1 cellular context compared by ENCODE assay signal in the genomic region with DNA sequence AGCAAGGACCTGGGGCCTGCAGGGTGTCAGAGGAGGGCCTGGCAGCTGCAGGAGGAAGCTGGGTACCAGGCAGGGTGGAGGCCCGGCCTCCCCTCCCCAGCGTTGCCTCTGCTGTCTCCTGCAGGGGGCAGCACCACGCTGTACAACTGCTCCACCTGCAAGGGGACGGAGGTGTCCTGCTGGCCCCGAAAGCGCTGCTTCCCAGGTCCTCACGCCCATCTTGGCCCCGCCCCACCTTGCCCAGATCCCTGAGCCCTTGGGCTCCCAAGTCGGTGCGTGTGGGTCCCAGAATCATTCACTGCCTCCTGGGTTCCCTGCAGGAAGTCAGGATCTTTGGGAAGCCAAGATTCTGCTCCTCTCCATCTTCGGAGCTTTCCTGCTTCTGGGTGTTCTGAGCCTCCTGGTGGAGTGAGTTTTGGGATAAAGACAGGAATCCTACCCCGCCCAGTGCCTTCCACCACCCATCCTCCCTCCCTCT.
TF ChIP-seq lines count a peak whose summit lies in the region.

No MANE protein-coding gene starts in this region.

TF ChIP-seq in GM12878, 131 proteins besides CTCF, POLR2A, EP300 and RAD21 (continued from another document and continues in another):
- TF ChIP-seq, protein P1, sequence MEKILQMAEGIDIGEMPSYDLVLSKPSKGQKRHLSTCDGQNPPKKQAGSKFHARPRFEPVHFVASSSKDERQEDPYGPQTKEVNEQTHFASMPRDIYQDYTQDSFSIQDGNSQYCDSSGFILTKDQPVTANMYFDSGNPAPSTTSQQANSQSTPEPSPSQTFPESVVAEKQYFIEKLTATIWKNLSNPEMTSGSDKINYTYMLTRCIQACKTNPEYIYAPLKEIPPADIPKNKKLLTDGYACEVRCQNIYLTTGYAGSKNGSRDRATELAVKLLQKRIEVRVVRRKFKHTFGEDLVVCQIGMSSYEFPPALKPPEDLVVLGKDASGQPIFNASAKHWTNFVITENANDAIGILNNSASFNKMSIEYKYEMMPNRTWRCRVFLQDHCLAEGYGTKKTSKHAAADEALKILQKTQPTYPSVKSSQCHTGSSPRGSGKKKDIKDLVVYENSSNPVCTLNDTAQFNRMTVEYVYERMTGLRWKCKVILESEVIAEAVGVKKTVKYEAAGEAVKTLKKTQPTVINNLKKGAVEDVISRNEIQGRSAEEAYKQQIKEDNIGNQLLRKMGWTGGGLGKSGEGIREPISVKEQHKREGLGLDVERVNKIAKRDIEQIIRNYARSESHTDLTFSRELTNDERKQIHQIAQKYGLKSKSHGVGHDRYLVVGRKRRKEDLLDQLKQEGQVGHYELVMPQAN (conservative IDR thresholded peaks at IDR 0.05) = no peak
- TF ChIP-seq PML (IDR thresholded peaks at IDR 0.05; ENCODE audit: low read length) (no peak), BACH1 (IDR thresholded peaks at IDR 0.05; ENCODE audit: borderline replicate concordance) (0 out of 2 replicates have a peak, but pooled peaks have one; percentile 28), BRCA1 (IDR thresholded peaks at IDR 0.05; ENCODE audit: low read depth, low read length) (no peak), MTA3 (IDR thresholded peaks at IDR 0.05; ENCODE audit: borderline replicate concordance, low read length) (no peak), ASH2L (IDR thresholded peaks at IDR 0.05; ENCODE audit: borderline replicate concordance, low read depth) (no peak), WRNIP1 (IDR thresholded peaks at IDR 0.05; ENCODE audit: borderline replicate concordance, low read depth, low read length) (no peak), EZH2 (IDR thresholded peaks at IDR 0.05; ENCODE audit: borderline replicate concordance, control insufficient read depth, low read depth, low read length) (no peak), BMI1 (IDR thresholded peaks at IDR 0.05; ENCODE audit: borderline replicate concordance) (no peak), RFX5 (IDR thresholded peaks at IDR 0.05; ENCODE audit: low read depth, low read length) (no peak), NR2C1 (IDR thresholded peaks at IDR 0.05) (no peak), ZNF274 (IDR thresholded peaks at IDR 0.05; ENCODE audit: insufficient read depth, insufficient read length) (no peak), DPF2 (IDR thresholded peaks at IDR 0.05) (0 out of 2 replicates have a peak, but pooled peaks have one; percentile 41), TCF3 (IDR thresholded peaks at IDR 0.05; ENCODE audit: borderline replicate concordance, insufficient read depth, low read depth, low read length) (0 out of 2 replicates have a peak, but pooled peaks have one; percentile 47), ZNF217 (IDR thresholded peaks at IDR 0.05) (no peak), ZNF384 (IDR thresholded peaks at IDR 0.05; ENCODE audit: borderline replicate concordance, low read depth, low read length) (no peak), SREBF1 (IDR thresholded peaks at IDR 0.05; ENCODE audit: low read length) (no peak), SMAD5 (IDR thresholded peaks at IDR 0.05; ENCODE audit: low read depth) (no peak), TCF7 (IDR thresholded peaks at IDR 0.05; ENCODE audit: borderline replicate concordance) (no peak), RCOR1 (conservative IDR thresholded peaks at IDR 0.05; ENCODE audit: low read depth, low read length) (no peak), ZBED1 (IDR thresholded peaks at IDR 0.05; ENCODE audit: borderline replicate concordance) (no peak), RELA (IDR thresholded peaks at IDR 0.05; ENCODE audit: borderline replicate concordance, partially characterized antibody) (peak; percentile 39), NR2C2 (IDR thresholded peaks at IDR 0.05; ENCODE audit: borderline replicate concordance, control insufficient read depth, insufficient read length, low read depth) (no peak), YBX1 (IDR thresholded peaks at IDR 0.05) (no peak), ZNF622 (IDR thresholded peaks at IDR 0.05) (no peak), RAD51 (IDR thresholded peaks at IDR 0.05) (no peak), IRF4 (IDR thresholded peaks at IDR 0.05; ENCODE audit: low read depth, low read length) (peak; percentile 56; the same call in 1 of the 2 replicates), CHD1 (IDR thresholded peaks at IDR 0.05; ENCODE audit: low read depth, low read length) (no peak), HCFC1 (IDR thresholded peaks at IDR 0.05; ENCODE audit: low read length) (no peak), BCL11A (IDR thresholded peaks at IDR 0.05; ENCODE audit: low read depth, low read length) (no peak), MYB (IDR thresholded peaks at IDR 0.05; ENCODE audit: borderline replicate concordance, low read depth, low read length) (no peak)
- TF ChIP-seq, protein P2, sequence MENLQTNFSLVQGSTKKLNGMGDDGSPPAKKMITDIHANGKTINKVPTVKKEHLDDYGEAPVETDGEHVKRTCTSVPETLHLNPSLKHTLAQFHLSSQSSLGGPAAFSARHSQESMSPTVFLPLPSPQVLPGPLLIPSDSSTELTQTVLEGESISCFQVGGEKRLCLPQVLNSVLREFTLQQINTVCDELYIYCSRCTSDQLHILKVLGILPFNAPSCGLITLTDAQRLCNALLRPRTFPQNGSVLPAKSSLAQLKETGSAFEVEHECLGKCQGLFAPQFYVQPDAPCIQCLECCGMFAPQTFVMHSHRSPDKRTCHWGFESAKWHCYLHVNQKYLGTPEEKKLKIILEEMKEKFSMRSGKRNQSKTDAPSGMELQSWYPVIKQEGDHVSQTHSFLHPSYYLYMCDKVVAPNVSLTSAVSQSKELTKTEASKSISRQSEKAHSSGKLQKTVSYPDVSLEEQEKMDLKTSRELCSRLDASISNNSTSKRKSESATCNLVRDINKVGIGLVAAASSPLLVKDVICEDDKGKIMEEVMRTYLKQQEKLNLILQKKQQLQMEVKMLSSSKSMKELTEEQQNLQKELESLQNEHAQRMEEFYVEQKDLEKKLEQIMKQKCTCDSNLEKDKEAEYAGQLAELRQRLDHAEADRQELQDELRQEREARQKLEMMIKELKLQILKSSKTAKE (IDR thresholded peaks at IDR 0.05; ENCODE audit: low read depth, poor library complexity, severe bottlenecking) = no peak
- TF ChIP-seq, protein P3, sequence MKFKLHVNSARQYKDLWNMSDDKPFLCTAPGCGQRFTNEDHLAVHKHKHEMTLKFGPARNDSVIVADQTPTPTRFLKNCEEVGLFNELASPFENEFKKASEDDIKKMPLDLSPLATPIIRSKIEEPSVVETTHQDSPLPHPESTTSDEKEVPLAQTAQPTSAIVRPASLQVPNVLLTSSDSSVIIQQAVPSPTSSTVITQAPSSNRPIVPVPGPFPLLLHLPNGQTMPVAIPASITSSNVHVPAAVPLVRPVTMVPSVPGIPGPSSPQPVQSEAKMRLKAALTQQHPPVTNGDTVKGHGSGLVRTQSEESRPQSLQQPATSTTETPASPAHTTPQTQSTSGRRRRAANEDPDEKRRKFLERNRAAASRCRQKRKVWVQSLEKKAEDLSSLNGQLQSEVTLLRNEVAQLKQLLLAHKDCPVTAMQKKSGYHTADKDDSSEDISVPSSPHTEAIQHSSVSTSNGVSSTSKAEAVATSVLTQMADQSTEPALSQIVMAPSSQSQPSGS (IDR thresholded peaks at IDR 0.05; ENCODE audit: low read length) = no peak
- TF ChIP-seq, protein P4, sequence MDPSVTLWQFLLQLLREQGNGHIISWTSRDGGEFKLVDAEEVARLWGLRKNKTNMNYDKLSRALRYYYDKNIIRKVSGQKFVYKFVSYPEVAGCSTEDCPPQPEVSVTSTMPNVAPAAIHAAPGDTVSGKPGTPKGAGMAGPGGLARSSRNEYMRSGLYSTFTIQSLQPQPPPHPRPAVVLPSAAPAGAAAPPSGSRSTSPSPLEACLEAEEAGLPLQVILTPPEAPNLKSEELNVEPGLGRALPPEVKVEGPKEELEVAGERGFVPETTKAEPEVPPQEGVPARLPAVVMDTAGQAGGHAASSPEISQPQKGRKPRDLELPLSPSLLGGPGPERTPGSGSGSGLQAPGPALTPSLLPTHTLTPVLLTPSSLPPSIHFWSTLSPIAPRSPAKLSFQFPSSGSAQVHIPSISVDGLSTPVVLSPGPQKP (IDR thresholded peaks at IDR 0.05; ENCODE audit: low read depth, low read length) = no peak
- TF ChIP-seq, protein P5, sequence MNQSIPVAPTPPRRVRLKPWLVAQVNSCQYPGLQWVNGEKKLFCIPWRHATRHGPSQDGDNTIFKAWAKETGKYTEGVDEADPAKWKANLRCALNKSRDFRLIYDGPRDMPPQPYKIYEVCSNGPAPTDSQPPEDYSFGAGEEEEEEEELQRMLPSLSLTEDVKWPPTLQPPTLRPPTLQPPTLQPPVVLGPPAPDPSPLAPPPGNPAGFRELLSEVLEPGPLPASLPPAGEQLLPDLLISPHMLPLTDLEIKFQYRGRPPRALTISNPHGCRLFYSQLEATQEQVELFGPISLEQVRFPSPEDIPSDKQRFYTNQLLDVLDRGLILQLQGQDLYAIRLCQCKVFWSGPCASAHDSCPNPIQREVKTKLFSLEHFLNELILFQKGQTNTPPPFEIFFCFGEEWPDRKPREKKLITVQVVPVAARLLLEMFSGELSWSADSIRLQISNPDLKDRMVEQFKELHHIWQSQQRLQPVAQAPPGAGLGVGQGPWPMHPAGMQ (IDR thresholded peaks at IDR 0.05; ENCODE audit: borderline replicate concordance) = no peak
- TF ChIP-seq, protein P6, sequence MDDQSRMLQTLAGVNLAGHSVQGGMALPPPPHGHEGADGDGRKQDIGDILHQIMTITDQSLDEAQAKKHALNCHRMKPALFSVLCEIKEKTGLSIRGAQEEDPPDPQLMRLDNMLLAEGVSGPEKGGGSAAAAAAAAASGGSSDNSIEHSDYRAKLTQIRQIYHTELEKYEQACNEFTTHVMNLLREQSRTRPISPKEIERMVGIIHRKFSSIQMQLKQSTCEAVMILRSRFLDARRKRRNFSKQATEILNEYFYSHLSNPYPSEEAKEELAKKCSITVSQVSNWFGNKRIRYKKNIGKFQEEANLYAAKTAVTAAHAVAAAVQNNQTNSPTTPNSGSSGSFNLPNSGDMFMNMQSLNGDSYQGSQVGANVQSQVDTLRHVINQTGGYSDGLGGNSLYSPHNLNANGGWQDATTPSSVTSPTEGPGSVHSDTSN (IDR thresholded peaks at IDR 0.05; ENCODE audit: insufficient replicate concordance, low read depth, low read length) = no peak
- TF ChIP-seq, protein P7, sequence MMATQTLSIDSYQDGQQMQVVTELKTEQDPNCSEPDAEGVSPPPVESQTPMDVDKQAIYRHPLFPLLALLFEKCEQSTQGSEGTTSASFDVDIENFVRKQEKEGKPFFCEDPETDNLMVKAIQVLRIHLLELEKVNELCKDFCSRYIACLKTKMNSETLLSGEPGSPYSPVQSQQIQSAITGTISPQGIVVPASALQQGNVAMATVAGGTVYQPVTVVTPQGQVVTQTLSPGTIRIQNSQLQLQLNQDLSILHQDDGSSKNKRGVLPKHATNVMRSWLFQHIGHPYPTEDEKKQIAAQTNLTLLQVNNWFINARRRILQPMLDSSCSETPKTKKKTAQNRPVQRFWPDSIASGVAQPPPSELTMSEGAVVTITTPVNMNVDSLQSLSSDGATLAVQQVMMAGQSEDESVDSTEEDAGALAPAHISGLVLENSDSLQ (IDR thresholded peaks at IDR 0.05) = no peak
- TF ChIP-seq, protein P8, sequence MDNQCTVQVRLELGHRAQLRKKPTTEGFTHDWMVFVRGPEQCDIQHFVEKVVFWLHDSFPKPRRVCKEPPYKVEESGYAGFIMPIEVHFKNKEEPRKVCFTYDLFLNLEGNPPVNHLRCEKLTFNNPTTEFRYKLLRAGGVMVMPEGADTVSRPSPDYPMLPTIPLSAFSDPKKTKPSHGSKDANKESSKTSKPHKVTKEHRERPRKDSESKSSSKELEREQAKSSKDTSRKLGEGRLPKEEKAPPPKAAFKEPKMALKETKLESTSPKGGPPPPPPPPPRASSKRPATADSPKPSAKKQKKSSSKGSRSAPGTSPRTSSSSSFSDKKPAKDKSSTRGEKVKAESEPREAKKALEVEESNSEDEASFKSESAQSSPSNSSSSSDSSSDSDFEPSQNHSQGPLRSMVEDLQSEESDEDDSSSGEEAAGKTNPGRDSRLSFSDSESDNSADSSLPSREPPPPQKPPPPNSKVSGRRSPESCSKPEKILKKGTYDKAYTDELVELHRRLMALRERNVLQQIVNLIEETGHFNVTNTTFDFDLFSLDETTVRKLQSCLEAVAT (IDR thresholded peaks at IDR 0.05) = no peak
- TF ChIP-seq, protein P9, sequence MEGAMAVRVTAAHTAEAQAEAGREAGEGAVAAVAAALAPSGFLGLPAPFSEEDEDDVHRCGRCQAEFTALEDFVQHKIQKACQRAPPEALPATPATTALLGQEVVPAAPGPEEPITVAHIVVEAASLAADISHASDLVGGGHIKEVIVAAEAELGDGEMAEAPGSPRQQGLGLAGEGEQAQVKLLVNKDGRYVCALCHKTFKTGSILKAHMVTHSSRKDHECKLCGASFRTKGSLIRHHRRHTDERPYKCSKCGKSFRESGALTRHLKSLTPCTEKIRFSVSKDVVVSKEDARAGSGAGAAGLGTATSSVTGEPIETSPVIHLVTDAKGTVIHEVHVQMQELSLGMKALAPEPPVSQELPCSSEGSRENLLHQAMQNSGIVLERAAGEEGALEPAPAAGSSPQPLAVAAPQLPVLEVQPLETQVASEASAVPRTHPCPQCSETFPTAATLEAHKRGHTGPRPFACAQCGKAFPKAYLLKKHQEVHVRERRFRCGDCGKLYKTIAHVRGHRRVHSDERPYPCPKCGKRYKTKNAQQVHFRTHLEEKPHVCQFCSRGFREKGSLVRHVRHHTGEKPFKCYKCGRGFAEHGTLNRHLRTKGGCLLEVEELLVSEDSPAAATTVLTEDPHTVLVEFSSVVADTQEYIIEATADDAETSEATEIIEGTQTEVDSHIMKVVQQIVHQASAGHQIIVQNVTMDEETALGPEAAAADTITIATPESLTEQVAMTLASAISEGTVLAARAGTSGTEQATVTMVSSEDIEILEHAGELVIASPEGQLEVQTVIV (IDR thresholded peaks at IDR 0.05; ENCODE audit: borderline replicate concordance, partially characterized antibody) = no peak
- TF ChIP-seq, protein P10, sequence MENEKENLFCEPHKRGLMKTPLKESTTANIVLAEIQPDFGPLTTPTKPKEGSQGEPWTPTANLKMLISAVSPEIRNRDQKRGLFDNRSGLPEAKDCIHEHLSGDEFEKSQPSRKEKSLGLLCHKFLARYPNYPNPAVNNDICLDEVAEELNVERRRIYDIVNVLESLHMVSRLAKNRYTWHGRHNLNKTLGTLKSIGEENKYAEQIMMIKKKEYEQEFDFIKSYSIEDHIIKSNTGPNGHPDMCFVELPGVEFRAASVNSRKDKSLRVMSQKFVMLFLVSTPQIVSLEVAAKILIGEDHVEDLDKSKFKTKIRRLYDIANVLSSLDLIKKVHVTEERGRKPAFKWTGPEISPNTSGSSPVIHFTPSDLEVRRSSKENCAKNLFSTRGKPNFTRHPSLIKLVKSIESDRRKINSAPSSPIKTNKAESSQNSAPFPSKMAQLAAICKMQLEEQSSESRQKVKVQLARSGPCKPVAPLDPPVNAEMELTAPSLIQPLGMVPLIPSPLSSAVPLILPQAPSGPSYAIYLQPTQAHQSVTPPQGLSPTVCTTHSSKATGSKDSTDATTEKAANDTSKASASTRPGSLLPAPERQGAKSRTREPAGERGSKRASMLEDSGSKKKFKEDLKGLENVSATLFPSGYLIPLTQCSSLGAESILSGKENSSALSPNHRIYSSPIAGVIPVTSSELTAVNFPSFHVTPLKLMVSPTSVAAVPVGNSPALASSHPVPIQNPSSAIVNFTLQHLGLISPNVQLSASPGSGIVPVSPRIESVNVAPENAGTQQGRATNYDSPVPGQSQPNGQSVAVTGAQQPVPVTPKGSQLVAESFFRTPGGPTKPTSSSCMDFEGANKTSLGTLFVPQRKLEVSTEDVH (IDR thresholded peaks at IDR 0.05; ENCODE audit: low read depth, partially characterized antibody) = no peak
